Comparison of ENCODE assay signal across 10 cellular contexts in genomic region chr5:166977916-166978434, GRCh38. TPM values are rescaled to one million over a fixed set of nuclear protein-coding genes. Genes with fewer than 3 reads are reported as not detected.
DNase-seq lines count a peak whose midpoint lies in the region; TF ChIP-seq lines count a peak whose summit lies in the region.
"Had no signal": no experiment of that assay in that cellular context is flagged by ENCODE, and none has a peak within 500 bp of the region (broad histone marks: within the 10 kb centered on the region; RNA-seq: fewer than 3 reads in every experiment).

No MANE protein-coding gene starts in this region.

- peak overlapping the region in 3 of 4 donors; percentile 22 to 58 (median 45) for H3K27ac ChIP-seq in Peyer's patch
- H3K27ac ChIP-seq in muscle layer of colon (ENCODE audit: low read depth, low read length): peak overlapping the region; percentile 80
- peak overlapping the region; percentile 61 for H3K27ac ChIP-seq in temporal lobe (ENCODE audit: low read depth, low read length)
- H3K27ac ChIP-seq: PC-9 had no signal

- H3K36me3 Mint-ChIP-seq in endothelial cell (ENCODE audit: low read depth, unreplicated experiment): no peaks in the 10 kb centered on the region

- no peaks in the 10 kb centered on the region for H3K9me3 ChIP-seq in Peyer's patch
- H3K9me3 ChIP-seq in muscle layer of colon (ENCODE audit: low read length): no peaks in the 10 kb centered on the region

- no peaks in the 10 kb centered on the region for H3K27me3 ChIP-seq in Peyer's patch
- no peaks in the 10 kb centered on the region for H3K27me3 ChIP-seq in muscle layer of colon (ENCODE audit: control insufficient read depth in 1 of 2, insufficient read depth in 2 of 2, low read length in 2 of 2)

- peak overlapping the region; percentile 76 for H3K4me3 Mint-ChIP-seq in endothelial cell (ENCODE audit: unreplicated experiment)

- H3K4me1 Mint-ChIP-seq in endothelial cell (ENCODE audit: unreplicated experiment): peaks cover 5% of the 10 kb centered on the region

- no peak for TF ChIP-seq POLR2A in Peyer's patch (IDR thresholded peaks at IDR 0.05)

- H3K4me1 ChIP-seq in Peyer's patch (peaks cover 0 to 10% (median 0%) of the 10 kb centered on the region in 4 donors), muscle layer of colon (ENCODE audit: insufficient read depth, low read length) (peaks cover 12% of the 10 kb centered on the region)

- TF ChIP-seq CTCF in Peyer's patch (IDR thresholded peaks at IDR 0.05): no peak
- TF ChIP-seq CTCF in endothelial cell (IDR thresholded peaks at IDR 0.05; ENCODE audit: unreplicated experiment): no peak

- peak overlapping the region; percentile 22 to 57 (median 42) for H3K4me3 ChIP-seq in Peyer's patch
- H3K4me3 ChIP-seq in muscle layer of colon (ENCODE audit: low read depth in 1 of 2, low read length in 2 of 2): peak overlapping the region; percentile 59 to 68
- H3K4me3 ChIP-seq: PC-9 had no signal

- H3K36me3 ChIP-seq in Peyer's patch: no peaks in the 10 kb centered on the region
- H3K36me3 ChIP-seq in muscle layer of colon (ENCODE audit: insufficient read depth, low read length): no peaks in the 10 kb centered on the region

- no peaks in the 10 kb centered on the region for H3K9me3 Mint-ChIP-seq in endothelial cell (ENCODE audit: unreplicated experiment)

- DNase-seq in Peyer's patch (no peak), endothelial cell (ENCODE audit: low spot score) (no peak), retina (no peak), NCI-H1105 treated with DMSO at 0.1 percent for 48 hours (lab: John Stamatoyannopoulos, UW) (no peak), C1 segment of cervical spinal cord (lab: John Stamatoyannopoulos, UW) (no peak)
- no peak for DNase-seq in effector CD8-positive, alpha-beta T cell (lab: John Stamatoyannopoulos, UW)
- DNase-seq: NCI-H1694 treated with DMSO at 0.1 percent for 48 hours, PC-9 had no signal

- H3K9ac ChIP-seq in muscle layer of colon (ENCODE audit: low read length): no peak overlapping the region

- no peak overlapping the region for H3K27ac Mint-ChIP-seq in endothelial cell (ENCODE audit: unreplicated experiment)

- peaks cover 7% of the 10 kb centered on the region for H3K27me3 Mint-ChIP-seq in endothelial cell (ENCODE audit: unreplicated experiment)

RNA-seq across cellular contexts. Expression of gene TENM2, which starts 0.9 kb away (rescaled TPM):
- total RNA-seq in Peyer's patch (under 1 TPM in 1 of 4 donors, not detected in 3; 0.54 TPM), endothelial cell (ENCODE audit: unreplicated experiment) (0.44 TPM), temporal lobe (38.6 TPM)

Comparison
In these comparisons a context has a peak if more than half of its experiments do, and no peak if none do; other contexts are left out.
1. RNA of gene TENM2, which starts 0.9 kb away (total RNA-seq): 38.6 TPM in temporal lobe (single experiment); 0.44 TPM in endothelial cell (single experiment) and 0.54 TPM in Peyer's patch; every median in the first group is over 10 times any median in the second.
2. Peak in every context shown above with its lines, with median percentiles within 50 percentile points of each other: H3K27ac ChIP-seq.